In the genomic region with DNA sequence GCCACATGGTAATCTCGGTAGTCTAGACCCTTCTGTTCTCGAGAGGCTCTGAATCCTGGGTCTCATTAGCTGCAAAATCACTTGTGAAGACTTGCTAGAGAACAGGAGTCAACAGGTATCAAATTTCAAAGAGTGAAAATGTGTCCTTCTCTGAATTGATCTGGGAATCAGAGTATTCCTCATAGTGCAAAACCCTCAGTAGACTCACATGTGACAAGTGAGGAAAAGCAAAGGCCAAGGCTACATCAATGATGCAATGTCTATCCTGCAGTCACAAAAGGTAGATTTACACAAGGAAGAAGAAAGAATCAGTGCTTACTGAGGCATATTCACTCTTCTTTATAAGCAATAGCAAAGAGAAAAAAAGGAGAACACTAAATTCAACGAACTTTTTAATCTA, we compare ENCODE assay signal across 15 cellular contexts.
"Had no signal": no experiment of that assay in that cellular context is flagged by ENCODE, and none has a peak within 500 bp of the region (broad histone marks: within the 10 kb centered on the region; RNA-seq: fewer than 3 reads in every experiment).

No MANE protein-coding gene starts in this region.

- H3K27me3 ChIP-seq: breast epithelium had no signal

- H3K27ac ChIP-seq: breast epithelium had no signal

- DNase-seq: activated CD8-positive, alpha-beta memory T cell treated with anti-CD3 and anti-CD28 coated beads, Interleukin-2, amount 50 U/mL, for 4 hours; activated CD8-positive, alpha-beta T cell treated with anti-CD3 and anti-CD28 coated beads for 36 hours; activated gamma-delta T cell treated with Interleukin-2 at 50 U/mL for 16 hours; activated naive CD8-positive, alpha-beta T cell treated with anti-CD3 and anti-CD28 coated beads, Interleukin-2, amount 10 ng/mL, durations not matched to agents 7 days and 5 days; activated T-cell treated with anti-CD3 and anti-CD28 coated beads, Interleukin-2, amount 50 U/mL, for 72 hours; anterior cingulate cortex; immature natural killer cell; left colon; naive B cell; stimulated activated naive CD4-positive, alpha-beta T cell treated with Interleukin-2 at 50 U/mL for 16 hours; T-helper 9 cell had no signal

- H3K27ac Mint-ChIP-seq: activated CD8-positive, alpha-beta T cell treated with anti-CD3 and anti-CD28 coated beads for 36 hours; activated T-cell treated with anti-CD3 and anti-CD28 coated beads, Interleukin-2, amount 50 U/mL, for 72 hours; immature natural killer cell; naive B cell; type B pancreatic cell had no signal

- H3K4me1 ChIP-seq: breast epithelium had no signal

- H3K36me3 ChIP-seq: breast epithelium had no signal

- H3K36me3 Mint-ChIP-seq: activated naive CD8-positive, alpha-beta T cell treated with anti-CD3 and anti-CD28 coated beads, Interleukin-2, amount 10 ng/mL, durations not matched to agents 7 days and 5 days; immature natural killer cell; naive B cell; type B pancreatic cell had no signal

- H3K4me3 ChIP-seq: breast epithelium, lung had no signal

- H3K27me3 Mint-ChIP-seq: activated CD8-positive, alpha-beta T cell treated with anti-CD3 and anti-CD28 coated beads for 36 hours; activated naive CD8-positive, alpha-beta T cell treated with anti-CD3 and anti-CD28 coated beads, Interleukin-2, amount 10 ng/mL, durations not matched to agents 7 days and 5 days; naive B cell; type B pancreatic cell had no signal

- ATAC-seq: activated CD8-positive, alpha-beta T cell treated with anti-CD3 and anti-CD28 coated beads for 36 hours; activated T-cell treated with anti-CD3 and anti-CD28 coated beads, Interleukin-2, amount 50 U/mL, for 72 hours; left colon; sciatic nerve had no signal

- H3K9me3 ChIP-seq: breast epithelium had no signal

- H3K4me3 Mint-ChIP-seq: activated CD8-positive, alpha-beta T cell treated with anti-CD3 and anti-CD28 coated beads for 36 hours; activated naive CD8-positive, alpha-beta T cell treated with anti-CD3 and anti-CD28 coated beads, Interleukin-2, amount 10 ng/mL, durations not matched to agents 7 days and 5 days; activated T-cell treated with anti-CD3 and anti-CD28 coated beads, Interleukin-2, amount 50 U/mL, for 72 hours; immature natural killer cell; naive B cell; type B pancreatic cell had no signal

- H3K4me1 Mint-ChIP-seq: activated naive CD8-positive, alpha-beta T cell treated with anti-CD3 and anti-CD28 coated beads, Interleukin-2, amount 10 ng/mL, durations not matched to agents 7 days and 5 days; immature natural killer cell; naive B cell had no signal
